11 cellular contexts compared by ENCODE assay signal in the genomic region with DNA sequence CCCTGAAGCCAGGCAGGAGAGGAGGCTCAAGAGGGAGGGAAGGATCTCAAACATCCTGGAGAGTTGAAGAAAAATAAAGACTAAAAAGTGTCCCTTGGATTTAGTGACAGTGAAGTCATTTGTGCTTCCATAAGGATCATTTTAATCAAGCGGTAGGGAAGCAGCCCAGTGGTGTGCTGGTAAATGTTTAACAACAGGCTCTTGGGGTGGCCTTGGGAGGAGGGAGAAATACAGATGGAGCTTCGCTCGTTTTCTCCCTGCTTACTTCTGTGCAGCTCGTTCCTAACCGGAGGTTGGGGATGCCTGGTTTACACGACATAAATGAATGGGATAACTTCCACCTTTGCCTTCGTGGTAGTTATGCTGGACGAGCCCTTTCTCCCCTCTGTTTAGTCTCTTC.
"Had no signal": no experiment of that assay in that cellular context is flagged by ENCODE, and none has a peak within 500 bp of the region (broad histone marks: within the 10 kb centered on the region; RNA-seq: fewer than 3 reads in every experiment).

No MANE protein-coding gene starts in this region.

- H3K9me3 Mint-ChIP-seq: activated naive CD8-positive, alpha-beta T cell treated with anti-CD3 and anti-CD28 coated beads, Interleukin-2, amount 10 ng/mL, durations not matched to agents 7 days and 5 days; natural killer cell had no signal

- H3K27ac Mint-ChIP-seq: activated naive CD8-positive, alpha-beta T cell treated with anti-CD3 and anti-CD28 coated beads, Interleukin-2, amount 10 ng/mL, durations not matched to agents 7 days and 5 days had no signal

- H3K36me3 ChIP-seq: brain microvascular endothelial cell, neutrophil, SJCRH30 had no signal

- H3K9me3 ChIP-seq: neutrophil, SJCRH30 had no signal

- DNase-seq: activated CD4-positive, alpha-beta T cell treated with anti-CD3 and anti-CD28 coated beads, Interleukin-2, amount 50 U/mL, for 4 hours; activated CD4-positive, CD25-positive, alpha-beta regulatory T cell treated with anti-CD3 and anti-CD28 coated beads, Interleukin-2, amount 50 U/mL, for 72 hours; activated naive CD8-positive, alpha-beta T cell treated with anti-CD3 and anti-CD28 coated beads, Interleukin-2, amount 10 ng/mL, durations not matched to agents 7 days and 5 days; amygdala; brain microvascular endothelial cell; cortex of kidney; natural killer cell; SJCRH30; stimulated activated CD4-positive, alpha-beta T cell treated with anti-CD3 and anti-CD28 coated beads, Interleukin-2, amount 100 ng/mL, for 48 hours had no signal

- H3K27me3 Mint-ChIP-seq: activated naive CD8-positive, alpha-beta T cell treated with anti-CD3 and anti-CD28 coated beads, Interleukin-2, amount 10 ng/mL, durations not matched to agents 7 days and 5 days had no signal

- H3K4me1 ChIP-seq: parathyroid adenoma, SJCRH30 had no signal

- H3K4me3 ChIP-seq: SJCRH30 had no signal

- H3K27me3 ChIP-seq: brain microvascular endothelial cell, SJCRH30 had no signal

- H3K36me3 Mint-ChIP-seq: activated naive CD8-positive, alpha-beta T cell treated with anti-CD3 and anti-CD28 coated beads, Interleukin-2, amount 10 ng/mL, durations not matched to agents 7 days and 5 days; natural killer cell had no signal

- H3K9ac ChIP-seq: parathyroid adenoma had no signal

- H3K27ac ChIP-seq: brain microvascular endothelial cell, neutrophil, parathyroid adenoma, SJCRH30 had no signal

- H3K4me3 Mint-ChIP-seq: activated naive CD8-positive, alpha-beta T cell treated with anti-CD3 and anti-CD28 coated beads, Interleukin-2, amount 10 ng/mL, durations not matched to agents 7 days and 5 days; natural killer cell had no signal

- H2AFZ ChIP-seq: parathyroid adenoma had no signal

- ATAC-seq: natural killer cell had no signal
